In the genomic region with DNA sequence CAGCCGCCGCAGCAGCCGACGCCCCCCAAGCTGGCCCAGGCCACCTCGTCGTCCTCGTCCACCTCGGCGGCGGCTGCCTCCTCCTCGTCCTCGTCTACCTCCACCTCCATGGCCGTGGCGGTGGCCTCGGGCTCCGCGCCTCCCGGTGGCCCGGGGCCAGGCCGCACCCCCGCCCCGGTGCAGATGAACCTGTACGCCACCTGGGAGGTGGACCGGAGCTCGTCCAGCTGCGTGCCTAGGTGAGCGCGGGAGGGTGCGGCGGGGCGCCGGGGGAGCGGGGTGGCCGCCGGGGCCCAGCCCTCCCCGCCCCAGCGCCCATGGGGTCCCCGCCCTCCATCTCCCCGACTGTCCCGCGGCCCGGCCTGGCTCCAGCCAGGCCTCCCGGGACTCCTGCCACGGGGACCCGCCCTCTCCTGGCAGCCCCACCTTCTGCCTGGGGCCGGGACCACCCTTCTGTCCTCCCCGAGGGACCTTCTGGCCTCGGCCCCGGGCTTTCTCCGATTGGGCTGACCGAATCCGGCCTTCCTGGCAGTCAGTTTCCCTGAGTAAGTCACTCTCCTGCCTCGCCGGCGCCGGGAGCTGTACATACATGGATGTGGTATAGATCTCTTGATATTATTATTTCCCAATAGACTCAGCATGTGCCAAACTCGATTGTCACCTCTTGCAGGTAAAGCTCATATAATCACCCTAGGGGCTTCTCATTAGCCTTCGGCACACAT, we compare ENCODE assay signal across 8 cellular contexts. TPM values are rescaled to one million over a fixed set of nuclear protein-coding genes. Genes with fewer than 3 reads are reported as not detected.
DNase-seq lines count a peak whose midpoint lies in the region; ATAC-seq and TF ChIP-seq lines count a peak whose summit lies in the region.

No MANE protein-coding gene starts in this region.

- POLR2A ChIA-PET in HCT116 (lab: Charles Lee) = no interaction called here

- peaks cover 9% of the 10 kb centered on the region for H3K36me3 ChIP-seq in ES-I3 (ENCODE audit: insufficient read depth, low read length)
- H3K36me3 ChIP-seq in HCT116 (ENCODE audit: control insufficient read depth in 1 of 2, insufficient read depth in 2 of 2, low read length in 2 of 2) = peaks cover 16 to 29% of the 10 kb centered on the region in 2 experiments; a peak in 2 of 4 replicates

- H3K4me1 ChIP-seq in ES-I3 (ENCODE audit: insufficient read depth, low read length) (peaks cover 5% of the 10 kb centered on the region; the same call in 1 of the 2 replicates), HCT116 (ENCODE audit: control insufficient read depth in 1 of 2, insufficient read depth in 2 of 2, low read length in 2 of 2) (peaks cover 10 to 21% of the 10 kb centered on the region in 2 experiments)

- peak overlapping the region; percentile 90 for H3K4me3 Mint-ChIP-seq in stimulated activated naive CD8-positive, alpha-beta T cell treated with anti-CD3 and anti-CD28 coated beads, Interleukin-15, Interleukin-2, amounts not matched to agents 100 ng/mL and 50 ng/mL, for 24 hours

- no TSS peak for BruUV-seq in HCT116 (replicated peaks; lab: Mats Ljungman, UMichigan)

- DNase-seq in HCT116 (ENCODE audit: low read depth, low spot score) = no peak
- peak; percentile 51 for DNase-seq in RKO (ENCODE audit: low spot score)
- DNase-seq in choroid plexus epithelial cell (ENCODE audit: low read depth) = peak; percentile 39
- peak; percentile 54 for DNase-seq in left kidney (ENCODE audit: low read depth, low spot score)
- DNase-seq in mesenteric fat pad (ENCODE audit: low spot score) = no peak
- no peak for DNase-seq in SK-N-DZ (ENCODE audit: low spot score)

- H2AFZ ChIP-seq in HCT116 (ENCODE audit: low read depth, low read length, poor library complexity, severe bottlenecking) = no peak overlapping the region

- CTCF ChIA-PET in HCT116 (lab: Charles Lee) = interaction anchor here (0.7 to 1.1 kb wide), 2 partner anchors 10 to 11 kb away, joined by 4 read pairs; no protein-coding TSS in a partner anchor

- H3K27ac Mint-ChIP-seq in stimulated activated naive CD8-positive, alpha-beta T cell treated with anti-CD3 and anti-CD28 coated beads, Interleukin-15, Interleukin-2, amounts not matched to agents 100 ng/mL and 50 ng/mL, for 24 hours = peak overlapping the region; percentile 87

- no peak for TF ChIP-seq CTCF in HCT116 (IDR thresholded peaks at IDR 0.05 in 2 of 3, conservative IDR thresholded peaks at IDR 0.05 in 1 of 3; ENCODE audit: borderline replicate concordance in 1 of 3, insufficient read depth in 1 of 3, low read depth in 2 of 3, low read length in 2 of 3)
- TF ChIP-seq CTCF in choroid plexus epithelial cell (conservative IDR thresholded peaks at IDR 0.05; ENCODE audit: low read depth, low read length) = no peak

- H3K36me3 Mint-ChIP-seq in stimulated activated naive CD8-positive, alpha-beta T cell treated with anti-CD3 and anti-CD28 coated beads, Interleukin-15, Interleukin-2, amounts not matched to agents 100 ng/mL and 50 ng/mL, for 24 hours (ENCODE audit: low read depth) = peaks cover 62% of the 10 kb centered on the region

- H3K4me1 Mint-ChIP-seq in stimulated activated naive CD8-positive, alpha-beta T cell treated with anti-CD3 and anti-CD28 coated beads, Interleukin-15, Interleukin-2, amounts not matched to agents 100 ng/mL and 50 ng/mL, for 24 hours (ENCODE audit: low read depth) = peaks cover 68% of the 10 kb centered on the region

- no peaks in the 10 kb centered on the region for H3K27me3 Mint-ChIP-seq in stimulated activated naive CD8-positive, alpha-beta T cell treated with anti-CD3 and anti-CD28 coated beads, Interleukin-15, Interleukin-2, amounts not matched to agents 100 ng/mL and 50 ng/mL, for 24 hours

- peak; percentile 4; the same call in 1 of the 2 replicates for TF ChIP-seq RAD21 in HCT116 (IDR thresholded peaks at IDR 0.05; ENCODE audit: low read depth)

- H3K9me3 ChIP-seq in ES-I3 (ENCODE audit: control insufficient read depth, insufficient read depth, low read length) = no peaks in the 10 kb centered on the region
- H3K9me3 ChIP-seq in HCT116 (ENCODE audit: control insufficient read depth in 1 of 2, insufficient read depth in 1 of 2, low read depth in 1 of 2, low read length in 2 of 2) = no peaks in the 10 kb centered on the region

- no peak for TF ChIP-seq POLR2A in HCT116 (IDR thresholded peaks at IDR 0.05; ENCODE audit: borderline replicate concordance, extremely low read depth, insufficient read depth, insufficient read length)

- ATAC-seq in HCT116 = peak; percentile 37

- no peaks in the 10 kb centered on the region for H4K20me1 ChIP-seq in HCT116 (ENCODE audit: insufficient read depth)

- H3K4me3 ChIP-seq in HCT116 (replicated peaks in 1 of 2; ENCODE audit: low read depth in 1 of 2, low read length in 2 of 2) = peak overlapping the region; percentile 69 to 70
- H3K4me3 ChIP-seq in choroid plexus epithelial cell (ENCODE audit: low read depth, low read length) = peak overlapping the region; percentile 77

- peak overlapping the region; percentile 88 for H3K4me2 ChIP-seq in HCT116 (ENCODE audit: low read length)

- peaks cover 43% of the 10 kb centered on the region for H3K79me2 ChIP-seq in HCT116 (ENCODE audit: insufficient read depth, low read length)

- H3K9ac ChIP-seq in ES-I3 (ENCODE audit: low read depth, low read length) (peak overlapping the region; percentile 66), HCT116 (ENCODE audit: low read length) (peak overlapping the region; percentile 74)

- intact Hi-C loops in HCT116 (cut with micrococcal nuclease) = no loop called here

- no peaks in the 10 kb centered on the region for H3K9me2 ChIP-seq in HCT116 (ENCODE audit: insufficient read depth)

- no peaks in the 10 kb centered on the region for H3K27me3 ChIP-seq in HCT116 (ENCODE audit: insufficient read depth, low read length)

- RAD21 ChIA-PET in HCT116 (lab: Charles Lee; ENCODE audit: low non-redundant PET in 1 of 2, low total read pairs in 2 of 2, uncharacterized antibody in 2 of 2, unreplicated experiment in 2 of 2) = interaction anchor here (0.6 to 0.7 kb wide), 2 partner anchors 12 to 64 kb away, joined by 3 read pairs; no protein-coding TSS in a partner anchor

- no peaks in the 10 kb centered on the region for H3K9me3 Mint-ChIP-seq in stimulated activated naive CD8-positive, alpha-beta T cell treated with anti-CD3 and anti-CD28 coated beads, Interleukin-15, Interleukin-2, amounts not matched to agents 100 ng/mL and 50 ng/mL, for 24 hours

- peak overlapping the region; percentile 89; the same call in 1 of the 2 replicates for H3K27ac ChIP-seq in HCT116 (ENCODE audit: low read depth, low read length)

TF ChIP-seq in HCT116, 20 proteins besides CTCF, POLR2A, EP300 and RAD21 (continues in another document):
- TF ChIP-seq TCF7L2 (IDR thresholded peaks at IDR 0.05; ENCODE audit: borderline replicate concordance, extremely low read depth, insufficient read depth, insufficient read length) (no peak), SRF (IDR thresholded peaks at IDR 0.05; ENCODE audit: low read depth) (no peak), YY1 (IDR thresholded peaks at IDR 0.05; ENCODE audit: extremely low read depth, insufficient replicate concordance, low read depth, low read length) (no peak), FOSL1 (IDR thresholded peaks at IDR 0.05; ENCODE audit: low read depth) (no peak), CBX3 (IDR thresholded peaks at IDR 0.05; ENCODE audit: low read depth) (no peak), SIN3A (IDR thresholded peaks at IDR 0.05; ENCODE audit: low read depth) (0 out of 2 replicates have a peak, but pooled peaks have one; percentile 21), ZFX (IDR thresholded peaks at IDR 0.05) (peak; percentile 78), ELF1 (IDR thresholded peaks at IDR 0.05; ENCODE audit: borderline replicate concordance, low read depth) (no peak)
- TF ChIP-seq, protein P1, sequence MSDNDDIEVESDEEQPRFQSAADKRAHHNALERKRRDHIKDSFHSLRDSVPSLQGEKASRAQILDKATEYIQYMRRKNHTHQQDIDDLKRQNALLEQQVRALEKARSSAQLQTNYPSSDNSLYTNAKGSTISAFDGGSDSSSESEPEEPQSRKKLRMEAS (IDR thresholded peaks at IDR 0.05) = no peak; the same call in 1 of the 2 replicates
- TF ChIP-seq, protein P2, sequence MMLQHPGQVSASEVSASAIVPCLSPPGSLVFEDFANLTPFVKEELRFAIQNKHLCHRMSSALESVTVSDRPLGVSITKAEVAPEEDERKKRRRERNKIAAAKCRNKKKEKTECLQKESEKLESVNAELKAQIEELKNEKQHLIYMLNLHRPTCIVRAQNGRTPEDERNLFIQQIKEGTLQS (IDR thresholded peaks at IDR 0.05) = no peak

RNA-seq across cellular contexts. Expression of gene PACS1, which starts 0.7 kb away (rescaled TPM):
- total RNA-seq in HCT116 (2021; ENCODE audit: unreplicated experiment) (41.1 TPM), mesenteric fat pad (64.9 TPM)
- polyA plus RNA-seq in HCT116 (2012) = 32.0 and 38.0 TPM in 2 replicates
- polyA plus RNA-seq in SK-N-DZ (2014; cell fraction: cytosol; rRNA removed) = 5.9 and 6.4 TPM in 2 replicates
- 3.2 and 7.8 TPM in 2 replicates for polyA plus RNA-seq in SK-N-DZ (2014; cell fraction: nucleus; rRNA removed)

RNA-seq across cellular contexts. Expression of gene SF3B2, which starts 18.6 kb away (rescaled TPM):
- 300 TPM for total RNA-seq in HCT116 (2021; ENCODE audit: unreplicated experiment)
- polyA plus RNA-seq in HCT116 (2012) = 193 and 224 TPM in 2 replicates
- 164 TPM for total RNA-seq in mesenteric fat pad
- 164 and 178 TPM in 2 replicates for polyA plus RNA-seq in SK-N-DZ (2014; cell fraction: cytosol; rRNA removed)
- 157 and 172 TPM in 2 replicates for polyA plus RNA-seq in SK-N-DZ (2014; cell fraction: nucleus; rRNA removed)

RNA-seq across cellular contexts. Expression of gene GAL3ST3, which starts 21.8 kb away (rescaled TPM):
- total RNA-seq in HCT116 (2021; ENCODE audit: unreplicated experiment) (not detected), mesenteric fat pad (not detected)
- 0.07 TPM in 1 of 2 replicates, not detected in the other for polyA plus RNA-seq in HCT116 (2012)
- polyA plus RNA-seq in SK-N-DZ (2014; cell fraction: cytosol; rRNA removed) = 7.4 and 9.0 TPM in 2 replicates
- polyA plus RNA-seq in SK-N-DZ (2014; cell fraction: nucleus; rRNA removed) = 12.0 and 12.5 TPM in 2 replicates

RNA-seq across cellular contexts. Expression of gene CATSPER1, which starts 44.5 kb away (rescaled TPM):
- 2.4 TPM for total RNA-seq in HCT116 (2021; ENCODE audit: unreplicated experiment)
- polyA plus RNA-seq in HCT116 (2012) = 3.8 and 4.5 TPM in 2 replicates
- total RNA-seq in mesenteric fat pad = 0.51 TPM
- polyA plus RNA-seq in SK-N-DZ (2014; cell fraction: cytosol; rRNA removed) = not detected in 2 replicates
- polyA plus RNA-seq in SK-N-DZ (2014; cell fraction: nucleus; rRNA removed) = not detected in 2 replicates

RNA-seq across cellular contexts. Expression of gene CST6, which starts 59.0 kb away (rescaled TPM):
- total RNA-seq in HCT116 (2021; ENCODE audit: unreplicated experiment) (68.1 TPM), mesenteric fat pad (not detected)
- 218 and 244 TPM in 2 replicates for polyA plus RNA-seq in HCT116 (2012)
- not detected in 2 replicates for polyA plus RNA-seq in SK-N-DZ (2014; cell fraction: cytosol; rRNA removed)
- not detected in 2 replicates for polyA plus RNA-seq in SK-N-DZ (2014; cell fraction: nucleus; rRNA removed)

Comparison
In these comparisons a context has a peak if more than half of its experiments do, and no peak if none do; other contexts are left out.
1. DNase-seq: peak in RKO (single experiment), choroid plexus epithelial cell (single experiment) and left kidney (single experiment); none in HCT116 (single experiment), mesenteric fat pad (single experiment) and SK-N-DZ (single experiment).